Comparison of ENCODE assay signal across 18 cellular contexts in the genomic region with DNA sequence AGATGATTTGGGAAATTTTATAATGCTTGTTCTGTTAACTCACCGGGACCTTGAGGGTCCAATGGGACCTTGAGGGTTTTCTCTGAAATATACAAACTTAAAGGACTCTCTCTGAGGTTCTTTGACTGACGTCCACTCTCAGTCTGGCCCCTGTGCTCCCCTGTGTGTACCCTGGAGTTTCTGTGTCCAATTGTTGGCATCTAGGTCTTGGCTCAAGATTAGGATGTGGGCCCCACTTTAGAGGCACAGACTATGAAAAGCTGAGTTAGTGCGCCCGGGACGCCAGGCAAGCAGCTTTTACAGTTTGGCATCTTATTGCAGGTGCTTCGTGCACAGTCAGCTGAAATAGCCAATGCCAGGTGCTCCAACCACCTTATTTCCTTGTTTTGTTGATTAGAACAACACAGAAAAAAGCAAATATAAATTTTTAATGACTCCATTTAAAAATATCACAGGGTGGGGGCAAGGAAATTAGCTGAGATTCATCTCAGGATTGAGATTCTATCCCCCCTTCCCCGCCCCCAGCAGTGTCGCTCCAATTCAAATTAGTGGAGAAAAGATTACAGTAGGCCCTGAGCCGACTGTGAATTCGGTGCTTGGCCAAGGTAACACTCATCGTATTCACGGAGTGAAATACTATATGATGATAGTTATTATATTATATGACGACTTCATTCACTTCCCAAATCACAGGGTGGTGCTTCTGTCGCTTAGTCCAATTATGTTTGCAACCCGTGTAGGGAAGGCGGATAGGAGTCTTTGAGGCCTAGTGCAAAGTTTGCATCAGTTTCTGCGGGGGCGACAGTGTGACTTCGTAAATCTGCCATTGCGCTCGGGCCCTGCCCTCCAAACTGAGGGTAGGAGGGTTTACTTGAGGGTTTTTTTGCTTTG. TPM values are rescaled to one million over a fixed set of nuclear protein-coding genes. Genes with fewer than 3 reads are reported as not detected.
DNase-seq lines count a peak whose midpoint lies in the region; ATAC-seq and TF ChIP-seq lines count a peak whose summit lies in the region.
"Had no signal": no experiment of that assay in that cellular context is flagged by ENCODE, and none has a peak within 500 bp of the region (broad histone marks: within the 10 kb centered on the region; RNA-seq: fewer than 3 reads in every experiment).

No MANE protein-coding gene starts in this region.

- H3K27me3 Mint-ChIP-seq in GM23338 (ENCODE audit: insufficient read depth, low read depth, poor library complexity) = peaks cover 71% of the 10 kb centered on the region

- H4K20me1 ChIP-seq in GM23338 (replicated peaks; ENCODE audit: insufficient read depth) = peaks cover 17% of the 10 kb centered on the region; the same call in 1 of the 2 replicates

- DNase-seq in COLO668 (lab: John Stamatoyannopoulos, UW; ENCODE audit: unreplicated experiment) = peak; percentile 72
- DNase-seq in GM23338 (ENCODE audit: low spot score) = no peak
- peak; percentile 38 for DNase-seq in NCI-H774 (lab: John Stamatoyannopoulos, UW)
- DNase-seq in COLO829 (ENCODE audit: low spot score) = no peak
- DNase-seq in NK-92 (lab: John Stamatoyannopoulos, UW; ENCODE audit: unreplicated experiment) = no peak
- DNase-seq in pons (ENCODE audit: low spot score) = no peak
- DNase-seq: cerebellar nuclear complex, EL, heart left ventricle had no signal

- H3K4me1 Mint-ChIP-seq in GM23338 = peaks cover 41% of the 10 kb centered on the region

- ATAC-seq in GM23338 (no peak), GM21529 (IDR thresholded peaks at IDR 0.05; ENCODE audit: unreplicated experiment) (no peak)
- ATAC-seq: activated naive CD4-positive, alpha-beta T cell treated with anti-CD3 and anti-CD28 coated beads, Interleukin-2, amount 50 U/mL, for 72 hours; heart left ventricle; left lobe of liver; natural killer cell treated with Interleukin-12 subunit alpha and Interleukin-12 subunit beta and Interleukin-15 and Interleukin-18, amount 100 ng/mL, for 72 hours; stimulated activated memory B cell treated with anti-CD40 and anti-IgM and Interleukin-4, amounts not matched to agents 10 μg/mL and 1 μg/mL and 100 μg/mL, for 72 hours had no signal

- peak overlapping the region; percentile 70 for H3K4me3 Mint-ChIP-seq in GM23338
- H3K4me3 Mint-ChIP-seq: natural killer cell treated with Interleukin-12 subunit alpha and Interleukin-12 subunit beta and Interleukin-15 and Interleukin-18, amount 100 ng/mL, for 72 hours; stimulated activated memory B cell treated with anti-CD40 and anti-IgM and Interleukin-4, amounts not matched to agents 10 μg/mL and 1 μg/mL and 100 μg/mL, for 72 hours had no signal

- no peaks in the 10 kb centered on the region for H3K9me2 ChIP-seq in GM23338 (ENCODE audit: insufficient read depth)

- peak overlapping the region; percentile 95 for H3K4me2 ChIP-seq in GM23338

- peaks cover 82% of the 10 kb centered on the region for H3K27me3 ChIP-seq in GM23338 (ENCODE audit: insufficient read depth)

- H3K36me3 Mint-ChIP-seq in GM23338 (ENCODE audit: low read depth) = no peaks in the 10 kb centered on the region; the same call in 2 of the 3 replicates
- H3K36me3 Mint-ChIP-seq: stimulated activated memory B cell treated with anti-CD40 and anti-IgM and Interleukin-4, amounts not matched to agents 10 μg/mL and 1 μg/mL and 100 μg/mL, for 72 hours had no signal

- H3K9me3 Mint-ChIP-seq in GM23338 = peaks cover 7% of the 10 kb centered on the region; the same call in 1 of the 3 replicates
- H3K9me3 Mint-ChIP-seq: natural killer cell treated with Interleukin-12 subunit alpha and Interleukin-12 subunit beta and Interleukin-15 and Interleukin-18, amount 100 ng/mL, for 72 hours had no signal

- peaks cover 9% of the 10 kb centered on the region for H3F3A ChIP-seq in GM23338 (replicated peaks; ENCODE audit: low read depth)

- H3K36me3 ChIP-seq in GM23338 (ENCODE audit: insufficient read depth) = no peaks in the 10 kb centered on the region
- H3K36me3 ChIP-seq: BLaER1 treated with 17β-estradiol and CSF1 and Interleukin-3, amounts not matched to agents 10 nM and 100 nM; esophagus muscularis mucosa; heart left ventricle; vagina had no signal

- H3K27ac ChIP-seq in GM23338 (ENCODE audit: low read depth) = no peak overlapping the region
- H3K27ac ChIP-seq: BLaER1 treated with 17β-estradiol and CSF1 and Interleukin-3, amounts not matched to agents 10 nM and 100 nM; esophagus muscularis mucosa; heart left ventricle; vagina had no signal

- TF ChIP-seq CTCF in GM23338 (conservative IDR thresholded peaks at IDR 0.05; ENCODE audit: low read depth in 2 of 2) = no peak

- no peaks in the 10 kb centered on the region for H3K79me2 ChIP-seq in GM23338 (replicated peaks; ENCODE audit: insufficient read depth)

- H3K9me3 ChIP-seq in iPS-18c (ENCODE audit: control insufficient read depth, insufficient read depth, low read length) = peaks cover 2% of the 10 kb centered on the region
- H3K9me3 ChIP-seq: esophagus muscularis mucosa, heart left ventricle, vagina had no signal

- no peak overlapping the region for H3K27ac Mint-ChIP-seq in GM23338
- H3K27ac Mint-ChIP-seq: stimulated activated memory B cell treated with anti-CD40 and anti-IgM and Interleukin-4, amounts not matched to agents 10 μg/mL and 1 μg/mL and 100 μg/mL, for 72 hours had no signal

- peaks cover 44% of the 10 kb centered on the region for H3K4me1 ChIP-seq in GM23338 (ENCODE audit: insufficient read depth)

- peak overlapping the region; percentile 74; the same call in 1 of the 2 replicates for H2AFZ ChIP-seq in GM23338

- H3K4me3 ChIP-seq in GM23338 (peak overlapping the region; percentile 76), iPS-18c (ENCODE audit: insufficient read depth, low read depth, low read length) (peak overlapping the region; percentile 58; the same call in 1 of the 2 replicates)

TF ChIP-seq in GM23338, 12 proteins besides CTCF, POLR2A, EP300 and RAD21:
- TF ChIP-seq ZNF331 (CRISPR knock-in tag; IDR thresholded peaks at IDR 0.05; ENCODE audit: low read depth) (no peak), EZH2 (IDR thresholded peaks at IDR 0.05; ENCODE audit: low read depth, unreplicated experiment) (peak; percentile 77)

RNA-seq across cellular contexts. Expression of a gene that starts 4.3 kb away (rescaled TPM):
- 0.04 and 0.17 TPM in 2 replicates for total RNA-seq in GM23338 (2014; rRNA removed; shearing (Covaris generic))
- 0.10 TPM in 1 of 2 replicates, not detected in the other for polyA plus RNA-seq in GM23338 (2016; fragmentation: Nextera tagmentation; extraction: Ambion mirVana)
- total RNA-seq: activated naive CD4-positive, alpha-beta T cell treated with anti-CD3 and anti-CD28 coated beads, Interleukin-2, amount 50 U/mL, for 72 hours; heart left ventricle; left lobe of liver; natural killer cell treated with Interleukin-12 subunit alpha and Interleukin-12 subunit beta and Interleukin-15 and Interleukin-18, amount 100 ng/mL, for 72 hours; vagina had no signal
- polyA plus RNA-seq: heart left ventricle had no signal

Comparison
In these comparisons a context has a peak if more than half of its experiments do, and no peak if none do; other contexts are left out.
1. DNase-seq: peak in COLO668 (single experiment) and NCI-H774 (single experiment); none in GM23338 (single experiment), COLO829 (single experiment), NK-92 (single experiment) and pons (single experiment).